28 cellular contexts compared by ENCODE assay signal in the genomic region with DNA sequence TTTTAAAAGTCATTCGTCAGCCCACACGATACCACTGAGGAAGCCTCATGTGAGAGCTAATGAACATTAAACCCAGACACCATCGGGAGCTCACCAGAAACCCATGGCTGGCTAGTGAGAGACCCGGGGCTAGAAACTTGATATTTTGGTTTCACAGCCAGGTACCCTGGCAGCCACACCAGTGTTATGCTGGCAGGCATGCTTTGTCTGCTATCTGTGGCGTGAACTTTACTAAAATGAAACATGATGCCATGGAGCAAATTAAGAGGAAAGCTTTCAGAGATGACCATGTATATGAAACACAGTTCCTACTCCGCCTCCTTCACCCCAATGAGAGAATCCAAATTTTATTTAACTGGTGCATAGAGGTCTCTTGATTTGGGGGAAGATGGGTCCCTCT.
"Had no signal": no experiment of that assay in that cellular context is flagged by ENCODE, and none has a peak within 500 bp of the region (broad histone marks: within the 10 kb centered on the region; RNA-seq: fewer than 3 reads in every experiment).

No MANE protein-coding gene starts in this region.

- H3K9me3 ChIP-seq: mucosa of descending colon, right lobe of liver, uterus had no signal

- H3K27me3 ChIP-seq: brain microvascular endothelial cell, right lobe of liver, uterus had no signal

- H3K36me3 ChIP-seq: brain microvascular endothelial cell, right lobe of liver, uterus, WERI-Rb-1 had no signal

- H3K4me3 ChIP-seq: lung, mucosa of descending colon, right lobe of liver, smooth muscle cell, uterus had no signal

- H3K27ac ChIP-seq: brain microvascular endothelial cell, right lobe of liver, uterus, WERI-Rb-1 had no signal

- ATAC-seq: activated CD4-positive, CD25-positive, alpha-beta regulatory T cell treated with anti-CD3 and anti-CD28 coated beads, Interleukin-2, amount 50 U/mL, for 24 hours; activated T-helper 17 cell treated with anti-CD3 and anti-CD28 coated beads, Interleukin-2, amount 50 U/mL, for 72 hours; left lobe of liver; mucosa of descending colon; right lobe of liver; stimulated activated memory B cell treated with anti-CD40 and anti-IgM and Interleukin-4, amounts not matched to agents 10 μg/mL and 1 μg/mL and 100 μg/mL, for 72 hours; stimulated activated naive CD8-positive, alpha-beta T cell treated with anti-CD3 and anti-CD28 coated beads, Interleukin-15, amount 100 ng/mL, for 72 hours had no signal

- DNase-seq: activated CD4-positive, alpha-beta T cell treated with anti-CD3 and anti-CD28 coated beads for 48 hours; activated CD4-positive, alpha-beta T cell treated with anti-CD3 and anti-CD28 coated beads, Interleukin-2, amount 50 U/mL, for 48 hours; activated CD8-positive, alpha-beta memory T cell treated with anti-CD3 and anti-CD28 coated beads for 24 hours; activated CD8-positive, alpha-beta memory T cell treated with anti-CD3 and anti-CD28 coated beads, Interleukin-2, amount 50 U/mL, for 4 hours; activated gamma-delta T cell treated with Interleukin-2 at 50 U/mL for 16 hours; activated naive CD4-positive, alpha-beta T cell treated with anti-CD3 and anti-CD28 coated beads, Interleukin-2, amount 50 U/mL, for 16 hours; activated T-cell treated with anti-CD3 and anti-CD28 coated beads, Interleukin-2, amount 50 U/mL, for 1 hour; amniotic stem cell; brain microvascular endothelial cell; central memory CD4-positive, alpha-beta T cell; head of caudate nucleus; mucosa of descending colon; posterior cingulate gyrus; right lobe of liver; stimulated activated CD4-positive, alpha-beta T cell treated with anti-CD3 and anti-CD28 coated beads, Interleukin-1b, Interleukin-23, amount 100 ng/mL, for 48 hours; stimulated activated CD4-positive, alpha-beta T cell treated with anti-CD3 and anti-CD28 coated beads, Interleukin-4, amount 100 ng/mL, for 4 hours; stimulated activated CD8-positive, alpha-beta memory T cell treated with anti-CD3 and anti-CD28 coated beads, Interleukin-4, amount 100 ng/mL, for 48 hours; stimulated activated naive CD8-positive, alpha-beta T cell treated with anti-CD3 and anti-CD28 coated beads, Interleukin-15, amount 100 ng/mL, for 72 hours; substantia nigra; T1000; uterus; WERI-Rb-1 had no signal

- H3K4me2 ChIP-seq: smooth muscle cell had no signal
